9 cellular contexts compared by ENCODE assay signal in the genomic region with DNA sequence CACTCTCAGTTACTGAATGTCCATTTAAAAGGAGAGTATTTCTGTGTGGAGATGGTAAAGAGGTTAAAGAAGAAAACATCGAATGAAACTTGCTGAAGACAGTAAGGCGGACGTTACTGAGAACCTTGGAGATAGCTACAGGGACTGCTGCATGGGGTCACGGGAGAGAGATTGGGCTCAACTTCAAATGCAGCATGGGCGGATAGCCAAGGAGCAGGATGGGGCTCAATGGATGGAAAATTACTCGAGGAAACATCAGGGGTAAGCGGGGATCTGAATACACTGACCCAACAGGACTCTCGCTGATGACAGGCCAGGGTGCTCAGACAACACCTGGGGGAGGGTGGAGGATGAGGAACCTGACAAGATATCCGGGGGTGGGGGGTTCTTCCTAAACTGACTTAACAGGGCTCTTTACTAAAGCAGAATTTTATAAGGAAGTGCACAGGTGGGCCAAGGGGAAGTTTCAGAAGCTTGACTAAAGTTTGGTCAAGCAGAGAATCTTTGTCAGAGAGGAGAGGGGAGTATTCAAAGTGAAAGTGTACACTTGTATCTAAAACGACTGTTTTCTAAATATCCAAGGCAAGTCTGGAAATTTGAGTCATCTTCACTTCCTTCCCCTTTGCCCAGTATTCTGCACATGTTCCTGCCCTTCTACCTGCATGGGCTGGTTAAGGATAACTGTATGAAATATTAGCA. TPM values are rescaled to one million over a fixed set of nuclear protein-coding genes. Genes with fewer than 3 reads are reported as not detected.
DNase-seq lines count a peak whose midpoint lies in the region; ATAC-seq and TF ChIP-seq lines count a peak whose summit lies in the region.
"Had no signal": no experiment of that assay in that cellular context is flagged by ENCODE, and none has a peak within 500 bp of the region (broad histone marks: within the 10 kb centered on the region; RNA-seq: fewer than 3 reads in every experiment).

No MANE protein-coding gene starts in this region.

- TF ChIP-seq EP300 in stomach (IDR thresholded peaks at IDR 0.05) (no peak), tibial nerve (IDR thresholded peaks at IDR 0.05) (no peak)

- H3K27ac ChIP-seq in stomach = peak overlapping the region in 4 of 5 donors; percentile 2 to 74 (median 64)
- no peak overlapping the region for H3K27ac ChIP-seq in tibial nerve
- no peak overlapping the region for H3K27ac ChIP-seq in coronary artery
- H3K27ac ChIP-seq: neutrophil had no signal

- intact Hi-C loops in Caco-2 (cut with micrococcal nuclease; ENCODE audit: unreplicated experiment) (loop anchor here (1.0 to 10.0 kb wide), 5 partner anchors 69 to 386 kb away; no protein-coding TSS in a partner anchor), stomach (cut with DNase I; ENCODE audit: low total_unique reads) (loop anchor here (5.0 to 10.0 kb wide), 2 partner anchors 169 to 546 kb away; a partner anchor contains a TSS)
- intact Hi-C loops in activated T-helper 2 cell treated with anti-CD3 and anti-CD28 coated beads, Interferon-gamma antibody, Interleukin-2, Interleukin-4, amounts not matched to agents 10 μg/mL and 5 μg/mL and 100 μg/mL, durations not matched to agents 14 hours and 24 hours and 36 hours (cut with micrococcal nuclease) = loop anchor here (1.0 to 5.0 kb wide), 7 partner anchors 54 to 472 kb away; a partner anchor contains a TSS

- H3K27me3 ChIP-seq in Caco-2 (replicated peaks; ENCODE audit: control insufficient read depth, insufficient read depth, low read length) (no peaks in the 10 kb centered on the region), stomach (no peaks in the 10 kb centered on the region), tibial nerve (no peaks in the 10 kb centered on the region)
- H3K27me3 ChIP-seq: neutrophil had no signal

- TF ChIP-seq CTCF in Caco-2 (IDR thresholded peaks at IDR 0.05; ENCODE audit: insufficient read depth in 1 of 2, low read depth in 1 of 2, low read length in 1 of 2, severe bottlenecking in 1 of 2, unreplicated experiment in 1 of 2) (no peak), stomach (IDR thresholded peaks at IDR 0.05) (no peak), tibial nerve (IDR thresholded peaks at IDR 0.05) (no peak), coronary artery (IDR thresholded peaks at IDR 0.05) (no peak)

- H3K36me3 ChIP-seq in Caco-2 (ENCODE audit: control insufficient read depth, insufficient read depth, low read length) = no peaks in the 10 kb centered on the region
- no peaks in the 10 kb centered on the region for H3K36me3 ChIP-seq in stomach
- H3K36me3 ChIP-seq in tibial nerve = no peaks in the 10 kb centered on the region
- H3K36me3 ChIP-seq: neutrophil had no signal

- 61 to 70% (median 65%) methylated on average over 10 of the region's 10 CpGs for WGBS in stomach, 5 donors
- 72 to 77% methylated on average over 10 of the region's 10 CpGs for WGBS in tibial nerve, 2 donors

- POLR2A ChIA-PET in Caco-2 (lab: Charles Lee) = interaction anchor here (1.0 kb wide), 1 partner anchor 167 kb away, joined by 3 read pairs; no protein-coding TSS in a partner anchor

- no peak overlapping the region for H3K4me3 ChIP-seq in Caco-2 (ENCODE audit: low read depth, low read length)
- H3K4me3 ChIP-seq in stomach = no peak overlapping the region
- H3K4me3 ChIP-seq in tibial nerve = no peak overlapping the region
- H3K4me3 ChIP-seq in coronary artery = no peak overlapping the region

- ATAC-seq in GM19328 (IDR thresholded peaks at IDR 0.05; ENCODE audit: unreplicated experiment) = peak; percentile 76
- peak; percentile 71 for ATAC-seq in HG03139 (IDR thresholded peaks at IDR 0.05; ENCODE audit: unreplicated experiment)

- H3K4me1 Mint-ChIP-seq in Caco-2 (ENCODE audit: low read depth, unreplicated experiment) = peaks cover 39% of the 10 kb centered on the region
- peaks cover 41% of the 10 kb centered on the region for H3K4me1 Mint-ChIP-seq in activated T-helper 2 cell treated with anti-CD3 and anti-CD28 coated beads, Interferon-gamma antibody, Interleukin-2, Interleukin-4, amounts not matched to agents 10 μg/mL and 5 μg/mL and 100 μg/mL, durations not matched to agents 14 hours and 24 hours and 36 hours (ENCODE audit: low read depth)

- H3K9me3 ChIP-seq in Caco-2 (no peaks in the 10 kb centered on the region), stomach (no peaks in the 10 kb centered on the region), tibial nerve (no peaks in the 10 kb centered on the region)
- H3K9me3 ChIP-seq: neutrophil had no signal

- peak in 1 of 2 experiments; percentile 4 for DNase-seq in Caco-2
- no peak for DNase-seq in activated T-helper 2 cell treated with anti-CD3 and anti-CD28 coated beads, Interferon-gamma antibody, Interleukin-2, Interleukin-4, amounts not matched to agents 10 μg/mL and 5 μg/mL and 100 μg/mL, durations not matched to agents 14 hours and 24 hours and 36 hours (ENCODE audit: low spot score)
- DNase-seq in stomach = no peak
- no peak for DNase-seq in tibial nerve (ENCODE audit: low spot score in 2 of 2)
- no peak for DNase-seq in coronary artery (ENCODE audit: low spot score)
- DNase-seq in nucleus accumbens (lab: John Stamatoyannopoulos, UW) = no peak

- CTCF ChIA-PET in Caco-2 (lab: Charles Lee) = interaction anchor here (0.9 to 1.0 kb wide), 2 partner anchors 401 to 546 kb away, joined by 3 to 4 read pairs; no protein-coding TSS in a partner anchor

- BruUV-seq in Caco-2 (replicated peaks; lab: Mats Ljungman, UMichigan) = TSS peak; percentile 95

- TF ChIP-seq POLR2A in stomach (IDR thresholded peaks at IDR 0.05) (no peak), tibial nerve (IDR thresholded peaks at IDR 0.05) (no peak)

- no peaks in the 10 kb centered on the region for H3K9me3 Mint-ChIP-seq in Caco-2 (ENCODE audit: unreplicated experiment)
- no peaks in the 10 kb centered on the region for H3K9me3 Mint-ChIP-seq in activated T-helper 2 cell treated with anti-CD3 and anti-CD28 coated beads, Interferon-gamma antibody, Interleukin-2, Interleukin-4, amounts not matched to agents 10 μg/mL and 5 μg/mL and 100 μg/mL, durations not matched to agents 14 hours and 24 hours and 36 hours

- H3K36me3 Mint-ChIP-seq in Caco-2 (ENCODE audit: insufficient read depth, unreplicated experiment) = peaks cover 5% of the 10 kb centered on the region
- H3K36me3 Mint-ChIP-seq in activated T-helper 2 cell treated with anti-CD3 and anti-CD28 coated beads, Interferon-gamma antibody, Interleukin-2, Interleukin-4, amounts not matched to agents 10 μg/mL and 5 μg/mL and 100 μg/mL, durations not matched to agents 14 hours and 24 hours and 36 hours (ENCODE audit: low read depth) = no peaks in the 10 kb centered on the region

- no peaks in the 10 kb centered on the region for H3K27me3 Mint-ChIP-seq in Caco-2 (ENCODE audit: insufficient read depth, unreplicated experiment)
- H3K27me3 Mint-ChIP-seq in activated T-helper 2 cell treated with anti-CD3 and anti-CD28 coated beads, Interferon-gamma antibody, Interleukin-2, Interleukin-4, amounts not matched to agents 10 μg/mL and 5 μg/mL and 100 μg/mL, durations not matched to agents 14 hours and 24 hours and 36 hours (ENCODE audit: low read depth) = no peaks in the 10 kb centered on the region

- peak overlapping the region; percentile 42 for H3K4me3 Mint-ChIP-seq in Caco-2 (ENCODE audit: unreplicated experiment)
- H3K4me3 Mint-ChIP-seq in activated T-helper 2 cell treated with anti-CD3 and anti-CD28 coated beads, Interferon-gamma antibody, Interleukin-2, Interleukin-4, amounts not matched to agents 10 μg/mL and 5 μg/mL and 100 μg/mL, durations not matched to agents 14 hours and 24 hours and 36 hours (ENCODE audit: low read depth) = peak overlapping the region; percentile 61

- H3K4me1 ChIP-seq in Caco-2 (peaks cover 31% of the 10 kb centered on the region), stomach (peaks cover 0 to 9% (median 2%) of the 10 kb centered on the region in 4 donors), tibial nerve (no peaks in the 10 kb centered on the region)

- H3K27ac Mint-ChIP-seq in Caco-2 (ENCODE audit: unreplicated experiment) = peak overlapping the region; percentile 92
- H3K27ac Mint-ChIP-seq in activated T-helper 2 cell treated with anti-CD3 and anti-CD28 coated beads, Interferon-gamma antibody, Interleukin-2, Interleukin-4, amounts not matched to agents 10 μg/mL and 5 μg/mL and 100 μg/mL, durations not matched to agents 14 hours and 24 hours and 36 hours = peak overlapping the region; percentile 94

RNA-seq across cellular contexts. Expression of a gene that starts 22.8 kb away (rescaled TPM):
- total RNA-seq in Caco-2 (2022) (not detected in 2 replicates), stomach (under 1 TPM in 1 of 5 donors, not detected in 4; 0.18 TPM), tibial nerve (1 to 10 TPM in 1 of 4 donors, under 1 TPM in 2, not detected in 1; 0.21 to 1.1 (median 0.30) TPM)
- total RNA-seq in activated T-helper 2 cell treated with anti-CD3 and anti-CD28 coated beads, Interferon-gamma antibody, Interleukin-2, Interleukin-4, amounts not matched to agents 10 μg/mL and 5 μg/mL and 100 μg/mL, durations not matched to agents 14 hours and 24 hours and 36 hours = not detected in 2 replicates
- under 1 TPM in 1 of 3 donors, not detected in 2; 0.08 TPM for polyA plus RNA-seq in stomach

RNA-seq across cellular contexts. Expression of a gene that starts 45.1 kb away (rescaled TPM):
- total RNA-seq in Caco-2 (2022) (8.9 and 10.8 TPM in 2 replicates), stomach (10 to 100 TPM in 3 of 5 donors, 1 to 10 TPM in 1, under 1 TPM in 1; 0.58 to 39.3 (median 22.0) TPM), tibial nerve (10 to 100 TPM; 10.8 to 31.0 (median 15.7) TPM)
- total RNA-seq in activated T-helper 2 cell treated with anti-CD3 and anti-CD28 coated beads, Interferon-gamma antibody, Interleukin-2, Interleukin-4, amounts not matched to agents 10 μg/mL and 5 μg/mL and 100 μg/mL, durations not matched to agents 14 hours and 24 hours and 36 hours = 18.2 and 19.2 TPM in 2 replicates
- polyA plus RNA-seq in stomach = 10 to 100 TPM; 29.5 to 51.9 (median 35.9) TPM

Comparison
In these comparisons a context has a peak if more than half of its experiments do, and no peak if none do; other contexts are left out.
1. H3K27ac ChIP-seq: peak in stomach (4 of 5); none in tibial nerve (0 of 4) and coronary artery (0 of 2).